Comparison of ENCODE assay signal across 12 cellular contexts in the genomic region with DNA sequence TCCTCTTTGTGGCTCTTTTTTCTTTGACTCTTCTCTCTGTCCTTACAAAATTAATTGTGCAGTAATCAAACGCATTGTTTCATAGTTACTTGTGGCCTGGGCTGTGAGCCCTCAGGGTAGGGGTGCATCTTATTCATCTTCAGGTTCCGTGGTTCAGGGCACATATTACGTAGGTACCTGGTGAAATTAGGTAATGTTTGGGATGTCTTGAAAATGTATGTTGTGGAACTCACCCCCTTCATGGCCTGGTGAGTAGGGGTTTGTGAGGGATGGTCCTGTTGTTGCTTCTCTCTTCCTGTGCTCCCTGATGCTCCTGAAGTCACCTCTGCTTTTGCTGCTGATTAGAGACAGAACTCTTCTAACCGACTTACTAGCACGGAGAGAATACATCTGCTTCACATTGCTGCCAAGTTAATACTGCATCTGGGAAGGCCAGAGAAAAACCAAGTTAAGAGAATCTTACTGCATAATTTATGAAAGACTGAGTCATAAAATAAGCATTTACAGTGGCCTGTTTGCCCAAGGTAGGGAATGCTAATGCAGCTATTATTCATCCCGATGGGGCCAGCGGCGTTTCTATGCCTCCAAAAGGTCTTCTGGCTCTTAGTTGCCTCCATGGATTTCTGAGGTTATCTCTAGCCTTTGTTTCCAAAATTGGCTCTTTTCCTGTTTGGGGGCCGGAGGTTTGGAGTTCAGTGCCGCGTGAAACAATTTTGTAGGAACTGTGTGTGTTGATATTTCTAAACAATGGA.
DNase-seq lines count a peak whose midpoint lies in the region; ATAC-seq and TF ChIP-seq lines count a peak whose summit lies in the region.
"Had no signal": no experiment of that assay in that cellular context is flagged by ENCODE, and none has a peak within 500 bp of the region (broad histone marks: within the 10 kb centered on the region; RNA-seq: fewer than 3 reads in every experiment).

No MANE protein-coding gene starts in this region.

- no peak for TF ChIP-seq POLR2A in adrenal gland (IDR thresholded peaks at IDR 0.05)

- H3K4me3 ChIP-seq in adrenal gland = no peak overlapping the region

- intact Hi-C loops in activated naive CD4-positive, alpha-beta T cell treated with anti-CD3 and anti-CD28 coated beads for 36 hours (cut with micrococcal nuclease) = no loop called here
- intact Hi-C loops in adrenal gland (cut with DNase I) = no loop called here

- H3K36me3 Mint-ChIP-seq in activated naive CD4-positive, alpha-beta T cell treated with anti-CD3 and anti-CD28 coated beads for 36 hours (ENCODE audit: low read depth) = peaks cover 16% of the 10 kb centered on the region

- no peaks in the 10 kb centered on the region for H3K27me3 Mint-ChIP-seq in activated naive CD4-positive, alpha-beta T cell treated with anti-CD3 and anti-CD28 coated beads for 36 hours (ENCODE audit: low read depth)
- H3K27me3 Mint-ChIP-seq: stimulated activated naive CD8-positive, alpha-beta T cell treated with anti-CD3 and anti-CD28 coated beads, Interleukin-15, Interleukin-2, amounts not matched to agents 100 ng/mL and 50 ng/mL, for 24 hours had no signal

- no peak for DNase-seq in activated naive CD4-positive, alpha-beta T cell treated with anti-CD3 and anti-CD28 coated beads for 36 hours
- DNase-seq in activated naive CD4-positive, alpha-beta T cell treated with anti-CD3 and anti-CD28 coated beads, Interleukin-2, amount 50 U/mL, for 16 hours = no peak
- peak in 6 of 7 donors; percentile 43 to 61 (median 54) for DNase-seq in adrenal gland
- peak; percentile 87 for DNase-seq in iris pigment epithelial cell (ENCODE audit: low read depth)
- DNase-seq in stromal cell of bone marrow (ENCODE audit: low read depth) = peak; percentile 74
- DNase-seq in activated T-cell treated with anti-CD3 and anti-CD28 coated beads, Interleukin-2, amount 50 U/mL, for 1 hour = no peak
- DNase-seq: AML-193, NCI-H526 treated with DMSO at 0.1 percent for 48 hours, nucleus accumbens had no signal

- no peak for TF ChIP-seq CTCF in adrenal gland (IDR thresholded peaks at IDR 0.05)

- peaks cover 20 to 31% of the 10 kb centered on the region in 2 donors for H3K4me1 ChIP-seq in adrenal gland (replicated peaks in 1 of 2)

- no peak overlapping the region for H3K4me3 Mint-ChIP-seq in activated naive CD4-positive, alpha-beta T cell treated with anti-CD3 and anti-CD28 coated beads for 36 hours
- H3K4me3 Mint-ChIP-seq: stimulated activated naive CD8-positive, alpha-beta T cell treated with anti-CD3 and anti-CD28 coated beads, Interleukin-15, Interleukin-2, amounts not matched to agents 100 ng/mL and 50 ng/mL, for 24 hours had no signal

- H3K36me3 ChIP-seq in adrenal gland (replicated peaks in 1 of 2) = no peaks in the 10 kb centered on the region

- peaks cover 12% of the 10 kb centered on the region for H3K4me1 Mint-ChIP-seq in activated naive CD4-positive, alpha-beta T cell treated with anti-CD3 and anti-CD28 coated beads for 36 hours (ENCODE audit: low read depth)

- peaks cover 2% of the 10 kb centered on the region for H3K9me3 Mint-ChIP-seq in activated naive CD4-positive, alpha-beta T cell treated with anti-CD3 and anti-CD28 coated beads for 36 hours

- CTCF ChIA-PET in activated naive CD4-positive, alpha-beta T cell treated with anti-CD3 and anti-CD28 coated beads for 36 hours (lab: Charles Lee) = no interaction called here

- H3K27ac ChIP-seq in adrenal gland = peak overlapping the region in 3 of 5 donors; percentile 35 to 70 (median 39)

- H3K9me3 ChIP-seq in adrenal gland (replicated peaks in 1 of 3) = no peaks in the 10 kb centered on the region

- ATAC-seq in HG03175 (IDR thresholded peaks at IDR 0.05; ENCODE audit: unreplicated experiment) = no peak
- ATAC-seq in GM19467 (IDR thresholded peaks at IDR 0.05; ENCODE audit: unreplicated experiment) = no peak

- H3K27me3 ChIP-seq in adrenal gland = no peaks in the 10 kb centered on the region

- WGBS in adrenal gland, 4 donors = 37 to 40% (median 39%) methylated on average over 11 of the region's 11 CpGs

- peak overlapping the region; percentile 13 for H3K27ac Mint-ChIP-seq in activated naive CD4-positive, alpha-beta T cell treated with anti-CD3 and anti-CD28 coated beads for 36 hours
- H3K27ac Mint-ChIP-seq: stimulated activated naive CD8-positive, alpha-beta T cell treated with anti-CD3 and anti-CD28 coated beads, Interleukin-15, Interleukin-2, amounts not matched to agents 100 ng/mL and 50 ng/mL, for 24 hours had no signal

Comparison
In these comparisons a context has a peak if more than half of its experiments do, and no peak if none do; other contexts are left out.
1. DNase-seq: peak in adrenal gland (6 of 7), iris pigment epithelial cell (single experiment) and stromal cell of bone marrow (single experiment); none in activated naive CD4-positive, alpha-beta T cell treated with anti-CD3 and anti-CD28 coated beads for 36 hours (single experiment), activated naive CD4-positive, alpha-beta T cell treated with anti-CD3 and anti-CD28 coated beads, Interleukin-2, amount 50 U/mL, for 16 hours (single experiment) and activated T-cell treated with anti-CD3 and anti-CD28 coated beads, Interleukin-2, amount 50 U/mL, for 1 hour (single experiment).